15 cellular contexts compared by ENCODE assay signal in the genomic region with DNA sequence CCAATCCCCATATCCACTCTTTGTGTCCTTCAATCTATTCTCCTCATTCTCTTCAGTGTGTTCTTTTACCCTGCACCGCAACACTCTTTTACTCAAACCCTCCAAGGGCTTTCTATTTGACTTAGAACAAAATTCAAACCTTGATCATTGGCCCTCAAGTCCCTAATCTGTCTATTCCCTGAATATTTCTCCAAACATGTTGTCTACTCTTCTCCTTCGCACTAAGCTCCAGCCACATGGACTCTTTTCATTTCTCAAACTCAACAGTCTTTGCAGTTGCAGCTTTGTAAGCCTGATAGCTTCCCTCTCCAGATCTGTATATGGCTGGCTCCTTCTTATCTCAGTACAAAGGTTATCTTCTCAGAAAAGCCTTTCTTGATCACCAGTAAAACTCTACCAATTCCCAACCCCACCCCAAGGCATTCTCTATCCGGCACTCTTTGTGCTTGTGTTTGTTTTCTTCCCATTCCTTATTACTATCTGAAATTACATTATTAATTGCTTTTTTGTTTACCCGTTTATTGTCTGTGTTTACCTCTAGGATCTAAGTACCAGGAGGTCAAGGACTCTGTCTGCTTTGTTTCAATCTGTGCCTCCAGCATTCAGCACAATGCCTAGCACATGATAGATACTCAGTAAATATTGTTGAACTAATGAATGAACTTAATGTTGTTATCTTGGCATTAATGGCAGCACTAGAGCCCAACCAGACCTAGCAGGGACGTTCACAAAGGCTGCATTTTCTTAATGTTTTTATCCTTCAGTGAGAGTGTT.
"Had no signal": no experiment of that assay in that cellular context is flagged by ENCODE, and none has a peak within 500 bp of the region (broad histone marks: within the 10 kb centered on the region; RNA-seq: fewer than 3 reads in every experiment).

No MANE protein-coding gene starts in this region.

- DNase-seq: activated CD4-positive, alpha-beta T cell treated with anti-CD3 and anti-CD28 coated beads for 1 hour; activated CD4-positive, alpha-beta T cell treated with anti-CD3 and anti-CD28 coated beads, Interleukin-2, amount 50 U/mL, for 48 hours; activated T-cell treated with anti-CD3 and anti-CD28 coated beads, Interleukin-2, amount 50 U/mL, for 24 hours; adrenal gland; esophagus squamous epithelium; hippocampal formation; kidney; left ventricle myocardium inferior; ovary; SW 1271; uterus had no signal

- H3K4me1 ChIP-seq: uterus had no signal

- H3K27ac ChIP-seq: adrenal gland, esophagus squamous epithelium, left ventricle myocardium inferior, ovary, uterus had no signal

- H3K36me3 ChIP-seq: adrenal gland, esophagus squamous epithelium, left ventricle myocardium inferior, ovary, uterus had no signal

- H3K4me1 Mint-ChIP-seq: activated naive CD4-positive, alpha-beta T cell treated with anti-CD3 and anti-CD28 coated beads, Interleukin-2, amount 50 U/mL, for 24 hours; memory B cell; stimulated activated effector memory CD8-positive, alpha-beta T cell treated with anti-CD3 and anti-CD28 coated beads, Interleukin-12 subunit alpha, Interleukin-12 subunit beta, amount 100 ng/mL, for 72 hours had no signal

- H3K9me3 Mint-ChIP-seq: activated naive CD4-positive, alpha-beta T cell treated with anti-CD3 and anti-CD28 coated beads, Interleukin-2, amount 50 U/mL, for 24 hours; activated T-cell treated with anti-CD3 and anti-CD28 coated beads, Interleukin-2, amount 50 U/mL, for 24 hours; memory B cell; stimulated activated effector memory CD8-positive, alpha-beta T cell treated with anti-CD3 and anti-CD28 coated beads, Interleukin-12 subunit alpha, Interleukin-12 subunit beta, amount 100 ng/mL, for 72 hours; T-helper 2 cell treated with Interferon-gamma antibody and Interleukin-4, amounts not matched to agents 5 μg/mL and 100 μg/mL, for 36 hours had no signal

- H3K4me3 ChIP-seq: adrenal gland, esophagus squamous epithelium, left ventricle myocardium inferior, ovary, uterus had no signal

- H3K36me3 Mint-ChIP-seq: activated naive CD4-positive, alpha-beta T cell treated with anti-CD3 and anti-CD28 coated beads, Interleukin-2, amount 50 U/mL, for 24 hours; memory B cell; stimulated activated effector memory CD8-positive, alpha-beta T cell treated with anti-CD3 and anti-CD28 coated beads, Interleukin-12 subunit alpha, Interleukin-12 subunit beta, amount 100 ng/mL, for 72 hours had no signal

- H3K27me3 ChIP-seq: adrenal gland, esophagus squamous epithelium, ovary, uterus had no signal

- H3K9me3 ChIP-seq: adrenal gland, esophagus squamous epithelium, ovary, uterus had no signal

- H3K27ac Mint-ChIP-seq: activated naive CD4-positive, alpha-beta T cell treated with anti-CD3 and anti-CD28 coated beads, Interleukin-2, amount 50 U/mL, for 24 hours; activated T-cell treated with anti-CD3 and anti-CD28 coated beads, Interleukin-2, amount 50 U/mL, for 24 hours; memory B cell; stimulated activated effector memory CD8-positive, alpha-beta T cell treated with anti-CD3 and anti-CD28 coated beads, Interleukin-12 subunit alpha, Interleukin-12 subunit beta, amount 100 ng/mL, for 72 hours; T-helper 2 cell treated with Interferon-gamma antibody and Interleukin-4, amounts not matched to agents 5 μg/mL and 100 μg/mL, for 36 hours had no signal

- H3K4me3 Mint-ChIP-seq: activated naive CD4-positive, alpha-beta T cell treated with anti-CD3 and anti-CD28 coated beads, Interleukin-2, amount 50 U/mL, for 24 hours; activated T-cell treated with anti-CD3 and anti-CD28 coated beads, Interleukin-2, amount 50 U/mL, for 24 hours; memory B cell; stimulated activated effector memory CD8-positive, alpha-beta T cell treated with anti-CD3 and anti-CD28 coated beads, Interleukin-12 subunit alpha, Interleukin-12 subunit beta, amount 100 ng/mL, for 72 hours; T-helper 2 cell treated with Interferon-gamma antibody and Interleukin-4, amounts not matched to agents 5 μg/mL and 100 μg/mL, for 36 hours had no signal

- FAIRE-seq: kidney had no signal
